8 cellular contexts compared by ENCODE assay signal in the genomic region with DNA sequence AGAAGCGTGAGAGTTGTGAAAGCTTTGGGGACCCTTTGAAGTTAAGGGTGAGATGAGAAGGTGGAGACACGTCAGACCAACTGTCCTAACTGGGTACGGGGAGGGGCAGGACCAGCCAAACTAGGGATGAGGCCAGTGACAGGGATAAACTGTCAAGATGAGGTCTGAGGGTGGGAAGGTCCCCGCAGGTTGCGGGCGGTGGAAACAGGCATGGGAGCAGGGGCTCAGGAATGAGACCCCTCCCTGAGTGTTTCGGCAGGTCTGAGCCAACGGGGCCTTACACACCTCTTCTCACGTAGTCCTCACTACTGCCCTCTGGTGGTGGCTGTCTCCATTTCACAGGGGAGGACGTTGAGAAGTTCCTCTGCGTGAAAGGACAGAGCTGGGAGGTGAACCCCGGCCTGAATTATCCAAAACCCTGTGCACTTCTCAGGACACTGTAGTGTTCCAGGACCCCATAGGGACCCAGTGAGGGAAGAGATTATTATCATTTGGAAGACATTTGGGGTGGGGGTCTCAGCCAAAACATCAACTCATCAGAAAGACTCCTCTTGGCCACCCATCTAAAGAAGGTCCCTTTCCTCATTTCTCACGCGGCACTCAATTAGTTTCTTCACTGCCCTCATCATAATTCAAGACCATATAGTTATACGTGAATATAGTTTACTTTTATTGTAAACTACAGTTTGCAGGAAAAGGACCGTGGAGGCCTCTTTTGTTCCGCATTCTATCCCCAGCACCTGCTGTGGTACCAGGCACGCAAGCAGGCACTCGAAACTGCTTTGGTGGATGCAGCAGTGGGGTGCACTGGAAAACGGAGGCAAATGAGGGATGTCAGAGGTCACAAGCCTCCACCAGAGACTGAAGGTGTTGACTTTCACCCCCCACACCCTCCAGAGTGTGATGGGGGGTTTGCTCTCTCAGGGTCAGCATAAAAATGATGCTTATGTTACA. TPM values are rescaled to one million over a fixed set of nuclear protein-coding genes. Genes with fewer than 3 reads are reported as not detected.
A peak's percentile ranks its signal among the peaks of the same experiment; 100 is the strongest.
DNase-seq lines count a peak whose midpoint lies in the region; ATAC-seq and TF ChIP-seq lines count a peak whose summit lies in the region.

No MANE protein-coding gene starts in this region.

- no peak overlapping the region for H3K27ac ChIP-seq in endodermal cell (ENCODE audit: low read depth, low read length)

- peak overlapping the region; percentile 27 for H3K27ac Mint-ChIP-seq in endodermal cell

- H3K4me3 Mint-ChIP-seq in endodermal cell, result no peak overlapping the region

- intact Hi-C loops in mucosa of descending colon (cut with DNase I, micrococcal nuclease), result loop anchor here in 1 of 2 donors (10.0 kb wide), 1 partner anchor 110 kb away; a partner anchor contains a TSS

- H3K9ac ChIP-seq in endodermal cell (ENCODE audit: extremely low read depth, low read length, poor library complexity, severe bottlenecking), result no peak overlapping the region

- H3K4me3 ChIP-seq in endodermal cell (ENCODE audit: low read length), result no peak overlapping the region
- no peak overlapping the region for H3K4me3 ChIP-seq in mucosa of descending colon

- DNase-seq in NCI-H2107 (lab: John Stamatoyannopoulos, UW), result peak; percentile 7
- DNase-seq in NCI-H2107 treated with DMSO at 0.1 percent for 48 hours (lab: John Stamatoyannopoulos, UW; ENCODE audit: unreplicated experiment), result no peak
- peak; percentile 47 for DNase-seq in NCI-H82 treated with DMSO at 0.1 percent for 48 hours (lab: John Stamatoyannopoulos, UW; ENCODE audit: unreplicated experiment)
- DNase-seq in activated CD8-positive, alpha-beta memory T cell treated with anti-CD3 and anti-CD28 coated beads for 1 hour (ENCODE audit: extremely low read depth in 1 of 2, low read depth in 1 of 2), result peak; percentile 85 to 90
- DNase-seq in endodermal cell, result peak; percentile 94
- peak; percentile 77 to 96 (median 83) for DNase-seq in mucosa of descending colon
- DNase-seq in stimulated activated CD8-positive, alpha-beta memory T cell treated with anti-CD3 and anti-CD28 coated beads, Interleukin-4, amount 100 ng/mL, for 4 hours (ENCODE audit: low read depth in 2 of 2, low spot score in 1 of 2), result peak; percentile 71 to 97

- peak; percentile 56 for ATAC-seq in HG03025 (IDR thresholded peaks at IDR 0.05; ENCODE audit: low FRiP score, unreplicated experiment)
- peak; percentile 95 for ATAC-seq in mucosa of descending colon

- H3K4me1 Mint-ChIP-seq in endodermal cell, result no peaks in the 10 kb centered on the region

- H3K27me3 Mint-ChIP-seq in endodermal cell (ENCODE audit: insufficient read depth), result peaks cover 26% of the 10 kb centered on the region

- no peaks in the 10 kb centered on the region for H3K9me3 ChIP-seq in endodermal cell (ENCODE audit: control insufficient read depth, low read length)
- H3K9me3 ChIP-seq in mucosa of descending colon, result no peaks in the 10 kb centered on the region

- H3K36me3 Mint-ChIP-seq in endodermal cell (ENCODE audit: low read depth), result no peaks in the 10 kb centered on the region

- no peaks in the 10 kb centered on the region for H3K9me3 Mint-ChIP-seq in endodermal cell

- 50 to 52% methylated on average over 15 to 20 of the region's 20 CpGs for WGBS in endodermal cell (ENCODE audit: insufficient coverage in 1 of 2, insufficient read length in 1 of 2), 2 experiments

- TF ChIP-seq CTCF in endodermal cell (conservative IDR thresholded peaks at IDR 0.05) (peak; percentile 91), mucosa of descending colon (IDR thresholded peaks at IDR 0.05) (peak; percentile 75)

- H3K36me3 ChIP-seq in endodermal cell (ENCODE audit: control insufficient read depth, insufficient read depth, low read length), result no peaks in the 10 kb centered on the region
- no peaks in the 10 kb centered on the region for H3K36me3 ChIP-seq in mucosa of descending colon (ENCODE audit: low read depth)

- H3K27me3 ChIP-seq in endodermal cell (ENCODE audit: control insufficient read depth, insufficient read depth, low read length, poor library complexity, severe bottlenecking), result peaks cover 4% of the 10 kb centered on the region

- H3K4me1 ChIP-seq in endodermal cell (ENCODE audit: control insufficient read depth, insufficient read depth, low read length), result no peaks in the 10 kb centered on the region
- peaks cover 11% of the 10 kb centered on the region for H3K4me1 ChIP-seq in mucosa of descending colon (ENCODE audit: low read depth)

RNA-seq across cellular contexts. Expression of a gene that starts 21.7 kb away (rescaled TPM):
- 10 to 100 TPM; 46.2 to 50.4 TPM for total RNA-seq in endodermal cell
- 37.3 TPM for polyA plus RNA-seq in endodermal cell (2013, experiment 1 of 2)
- polyA plus RNA-seq in endodermal cell (2013, experiment 2 of 2), result 34.0 TPM
- 100 to 1,000 TPM; 119 to 342 (median 206) TPM for total RNA-seq in mucosa of descending colon

RNA-seq across cellular contexts. Expression of a gene that starts 51.7 kb away (rescaled TPM):
- total RNA-seq in endodermal cell, result 100 to 1,000 TPM; 155 to 191 TPM
- polyA plus RNA-seq in endodermal cell (2013, experiment 1 of 2), result 177 TPM
- 173 TPM for polyA plus RNA-seq in endodermal cell (2013, experiment 2 of 2)
- total RNA-seq in mucosa of descending colon, result 100 to 1,000 TPM; 121 to 129 (median 125) TPM
